ENCODE assay signal across 8 cellular contexts in genomic region chr10:50625663-50626062, GRCh38. TPM values are rescaled to one million over a fixed set of nuclear protein-coding genes. Genes with fewer than 3 reads are reported as not detected.
DNase-seq lines count a peak whose midpoint lies in the region; ATAC-seq, FAIRE-seq and TF ChIP-seq lines count a peak whose summit lies in the region.

No MANE protein-coding gene starts in this region.

- no peak for DNase-seq in BE2C
- no peak for DNase-seq in IMR-90
- DNase-seq in astrocyte (ENCODE audit: low read depth) = no peak
- DNase-seq in thoracic aorta (ENCODE audit: low spot score) = no peak
- no peak for DNase-seq in SKM-1 treated with dmso at 0.1 percent for 144 hours (lab: John Stamatoyannopoulos, UW; ENCODE audit: unreplicated experiment)
- no peak for DNase-seq in NK-92 (lab: John Stamatoyannopoulos, UW; ENCODE audit: unreplicated experiment)
- no peak for DNase-seq in posterior cingulate gyrus

- peak overlapping the region; percentile 18; the same call in 1 of the 2 replicates for H2BK20ac ChIP-seq in IMR-90 (ENCODE audit: low read depth, low read length)

- H2AK9ac ChIP-seq in IMR-90 (replicated peaks; ENCODE audit: low read depth, low read length, poor library complexity) = peak overlapping the region; percentile 2

- no peak for TF ChIP-seq CTCF in BE2C (IDR thresholded peaks at IDR 0.05; ENCODE audit: low read depth, low read length)
- TF ChIP-seq CTCF in IMR-90 (conservative IDR thresholded peaks at IDR 0.05; ENCODE audit: low read depth, low read length) = no peak
- no peak for TF ChIP-seq CTCF in astrocyte (IDR thresholded peaks at IDR 0.05; ENCODE audit: insufficient read depth, low read depth, low read length)
- TF ChIP-seq CTCF in thoracic aorta (IDR thresholded peaks at IDR 0.05) = no peak

- H3K27me3 ChIP-seq in BE2C (no peaks in the 10 kb centered on the region), IMR-90 (ENCODE audit: control insufficient read depth, insufficient read depth, low read length) (no peaks in the 10 kb centered on the region), astrocyte (ENCODE audit: insufficient read depth, low read length) (no peaks in the 10 kb centered on the region), layer of hippocampus (ENCODE audit: control insufficient read depth, insufficient read depth, low read length) (no peaks in the 10 kb centered on the region), thoracic aorta (replicated peaks; ENCODE audit: insufficient read depth) (no peaks in the 10 kb centered on the region)

- H3K18ac ChIP-seq in IMR-90 (ENCODE audit: low read depth, low read length) = no peak overlapping the region; the same call in 1 of the 2 replicates

- H2AK5ac ChIP-seq in IMR-90 (ENCODE audit: low read depth, low read length) = no peak overlapping the region

- 0 out of 2 replicates have a peak overlapping the region, but pooled peaks have one; percentile 30 for H2BK120ac ChIP-seq in IMR-90 (ENCODE audit: low read depth, low read length)

- H3K4me3 ChIP-seq in BE2C (ENCODE audit: low read depth, low read length) = peak overlapping the region; percentile 84
- H3K4me3 ChIP-seq in IMR-90 (ENCODE audit: insufficient read depth, low read depth, low read length) = peak overlapping the region; percentile 63
- peak overlapping the region; percentile 94 for H3K4me3 ChIP-seq in astrocyte (ENCODE audit: insufficient read depth, low read depth, low read length)
- H3K4me3 ChIP-seq in thoracic aorta = peak overlapping the region; percentile 93

- TF ChIP-seq POLR2A in IMR-90 (IDR thresholded peaks at IDR 0.05; ENCODE audit: low read depth, low read length) = no peak

- no peak for TF ChIP-seq RAD21 in IMR-90 (IDR thresholded peaks at IDR 0.05; ENCODE audit: low read length)

- peak overlapping the region; percentile 46 for H4K5ac ChIP-seq in IMR-90 (ENCODE audit: low read depth, low read length)

- H2AFZ ChIP-seq in IMR-90 (replicated peaks; ENCODE audit: low read length, poor library complexity) (peak overlapping the region; percentile 100), astrocyte (ENCODE audit: low read depth, low read length) (peak overlapping the region; percentile 100)

- H2BK5ac ChIP-seq in IMR-90 (ENCODE audit: low read depth, low read length, poor library complexity, severe bottlenecking) = peak overlapping the region; percentile 98

- no TSS peak for BruUV-seq in IMR-90 (replicated peaks; lab: Mats Ljungman, UMichigan)

- H3K36me3 Mint-ChIP-seq in astrocyte (ENCODE audit: low read depth, unreplicated experiment) = no peaks in the 10 kb centered on the region

- peak overlapping the region; percentile 94 for H3K23ac ChIP-seq in IMR-90 (ENCODE audit: low read depth, low read length)

- peak overlapping the region; percentile 51 to 75 for H4K8ac ChIP-seq in IMR-90 (ENCODE audit: low read depth in 2 of 2, low read length in 2 of 2)

- peak overlapping the region; percentile 67; the same call in 1 of the 3 replicates for H2BK15ac ChIP-seq in IMR-90 (ENCODE audit: low read depth, low read length)

- dilution Hi-C loops in IMR-90 (cut with HindIII; ENCODE audit: low sequenced_read_pairs, unreplicated experiment) = no loop called here

- ATAC-seq in IMR-90 (ENCODE audit: low read depth) = no peak
- ATAC-seq in thoracic aorta (ENCODE audit: insufficient number of reproducible peaks, low FRiP score, low read depth) = no peak

- H3K27ac ChIP-seq in IMR-90 (ENCODE audit: insufficient read depth, low read length) (peak overlapping the region; percentile 97), astrocyte (ENCODE audit: low read depth, low read length) (peak overlapping the region; percentile 99), layer of hippocampus (ENCODE audit: low read depth, low read length) (peak overlapping the region; percentile 98), thoracic aorta (peak overlapping the region; percentile 92 to 100)

- FAIRE-seq in astrocyte (lab: Jason Lieb, UNC) = no peak

- H3K4me1 Mint-ChIP-seq in astrocyte (ENCODE audit: low read depth, unreplicated experiment) = no peaks in the 10 kb centered on the region

- no peaks in the 10 kb centered on the region for H3K9me1 ChIP-seq in IMR-90 (ENCODE audit: insufficient read depth, low read length)

- in situ Hi-C loops in IMR-90 (cut with MboI; ENCODE audit: low sequenced_read_pairs) = no loop called here

- POLR2A ChIA-PET in IMR-90 (lab: Charles Lee; ENCODE audit: unreplicated experiment) = interaction anchor here (0.5 kb wide), 1 partner anchor 183 kb away, joined by 9 read pairs; no protein-coding TSS in a partner anchor

- H3K4me2 ChIP-seq in IMR-90 (ENCODE audit: low read depth, low read length) = peak overlapping the region; percentile 90
- peak overlapping the region; percentile 96 for H3K4me2 ChIP-seq in astrocyte (ENCODE audit: low read length)

- peak overlapping the region; percentile 95 for H3K4me3 Mint-ChIP-seq in astrocyte (ENCODE audit: unreplicated experiment)

- WGBS in IMR-90 (ENCODE audit: extremely low coverage in 2 of 2, insufficient read length in 1 of 2), 2 experiments = no CpG with 5 or more reads among the region's 6 CpGs

- H3K9me3 ChIP-seq in BE2C (no peaks in the 10 kb centered on the region), IMR-90 (ENCODE audit: control insufficient read depth, insufficient read depth, low read length) (no peaks in the 10 kb centered on the region), astrocyte (ENCODE audit: insufficient read depth, low read depth, low read length) (no peaks in the 10 kb centered on the region), thoracic aorta (no peaks in the 10 kb centered on the region)

- H3K27ac Mint-ChIP-seq in astrocyte (ENCODE audit: unreplicated experiment) = peak overlapping the region; percentile 98

- H4K20me1 ChIP-seq in IMR-90 (ENCODE audit: insufficient read depth, low read length) = peaks cover 5% of the 10 kb centered on the region; the same call in 1 of the 2 replicates
- H4K20me1 ChIP-seq in astrocyte (ENCODE audit: insufficient read depth, low read length) = peaks cover 7% of the 10 kb centered on the region

- H3K9ac ChIP-seq in IMR-90 (ENCODE audit: low read depth, low read length) (peak overlapping the region; percentile 83), astrocyte (ENCODE audit: low read length) (peak overlapping the region; percentile 94)

- H3K9me3 Mint-ChIP-seq in astrocyte (ENCODE audit: unreplicated experiment) = no peaks in the 10 kb centered on the region

- no peaks in the 10 kb centered on the region for H3K79me2 ChIP-seq in astrocyte (ENCODE audit: insufficient read depth, low read length)

- H3K27me3 Mint-ChIP-seq in astrocyte (ENCODE audit: low read depth, unreplicated experiment) = no peaks in the 10 kb centered on the region

- peak overlapping the region; percentile 88 for H3K56ac ChIP-seq in IMR-90 (ENCODE audit: extremely low read depth, insufficient read depth, low read length)

- peak overlapping the region; percentile 49; the same call in 1 of the 2 replicates for H4K91ac ChIP-seq in IMR-90 (ENCODE audit: insufficient read depth, low read depth, low read length)

- H3K36me3 ChIP-seq in BE2C (no peaks in the 10 kb centered on the region), IMR-90 (ENCODE audit: control insufficient read depth, insufficient read depth, low read length) (no peaks in the 10 kb centered on the region), astrocyte (ENCODE audit: insufficient read depth, low read length) (no peaks in the 10 kb centered on the region), thoracic aorta (no peaks in the 10 kb centered on the region)

- H3K4ac ChIP-seq in IMR-90 (ENCODE audit: low read depth, low read length) = peak overlapping the region; percentile 8

- H3K4me1 ChIP-seq in BE2C = no peaks in the 10 kb centered on the region
- H3K4me1 ChIP-seq in IMR-90 (ENCODE audit: control insufficient read depth, insufficient read depth, low read length) = no peaks in the 10 kb centered on the region
- H3K4me1 ChIP-seq in astrocyte (ENCODE audit: insufficient read depth, low read length) = peaks cover 18% of the 10 kb centered on the region
- H3K4me1 ChIP-seq in thoracic aorta (ENCODE audit: control insufficient read depth in 1 of 2, low read depth in 2 of 2) = peaks cover 8 to 21% of the 10 kb centered on the region in 2 donors

- peak overlapping the region; percentile 86 for H3K14ac ChIP-seq in IMR-90 (replicated peaks; ENCODE audit: low read depth, low read length)

- CTCF ChIA-PET in IMR-90 (lab: Yijun Ruan, JAX) = interaction anchor here (1.1 kb wide), 1 partner anchor 49 kb away, joined by 3 read pairs; no protein-coding TSS in a partner anchor

- intact Hi-C loops in IMR-90 (cut with micrococcal nuclease) = loop anchor here (10.0 kb wide), 1 partner anchor 401 kb away; no protein-coding TSS in a partner anchor
- intact Hi-C loops in posterior cingulate gyrus (cut with DNase I) = loop anchor here (2.0 to 5.0 kb wide), 2 partner anchors 207 to 333 kb away; no protein-coding TSS in a partner anchor

- H3K79me1 ChIP-seq in IMR-90 (ENCODE audit: low read depth in 1 of 2, low read length in 2 of 2) = peaks cover 0 to 20% of the 10 kb centered on the region in 2 experiments; a peak in 2 of 4 replicates

TF ChIP-seq in IMR-90, 13 proteins besides CTCF, POLR2A, EP300 and RAD21 (continues in another document):
- TF ChIP-seq USF2 (IDR thresholded peaks at IDR 0.05; ENCODE audit: low read depth, low read length) (no peak), SMC3 (IDR thresholded peaks at IDR 0.05; ENCODE audit: low read depth, low read length) (no peak), ELK1 (IDR thresholded peaks at IDR 0.05; ENCODE audit: borderline replicate concordance, low read depth, low read length) (no peak), NFE2L2 (IDR thresholded peaks at IDR 0.05; ENCODE audit: low read depth, low read length) (no peak)

RNA-seq across cellular contexts. Expression of gene SGMS1, which starts 1.9 kb away (rescaled TPM):
- 5.3 TPM for polyA plus RNA-seq in BE2C (2012; ENCODE audit: insufficient read depth, insufficient read length, low read depth)
- 26.7 and 30.8 TPM in 2 replicates for total RNA-seq in IMR-90 (2012; rRNA removed)
- 9.8 and 12.1 TPM in 2 replicates for polyA plus RNA-seq in IMR-90 (2012; rRNA removed)
- 7.5 and 12.1 TPM in 2 replicates for polyA plus RNA-seq in IMR-90 (2012; cell fraction: cytosol; rRNA removed)
- 6.0 and 7.7 TPM in 2 replicates for polyA plus RNA-seq in IMR-90 (2012; cell fraction: nucleus; rRNA removed; ENCODE audit: low replicate concordance)
- 22.3 and 25.6 TPM in 2 replicates for total RNA-seq in astrocyte
- total RNA-seq in thoracic aorta = 10 to 100 TPM; 60.5 to 92.3 TPM
